In the genomic region with DNA sequence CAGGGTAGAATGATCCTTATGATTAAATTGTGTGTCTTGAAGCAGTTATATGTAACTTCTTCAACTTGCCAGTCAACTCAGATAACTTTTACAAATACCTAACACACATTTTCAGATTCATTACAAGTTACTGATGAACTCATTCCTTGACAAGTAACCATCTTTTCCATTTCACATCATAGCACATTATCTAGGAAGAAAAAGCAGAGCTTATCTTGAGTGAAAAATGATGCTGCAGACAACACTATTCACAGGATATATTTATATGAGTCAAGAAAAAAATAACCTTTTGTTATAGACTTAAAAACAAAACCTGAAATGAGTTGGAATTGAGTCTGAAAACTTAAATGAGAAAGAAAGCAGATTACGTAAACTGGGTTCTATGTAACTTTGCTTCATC, we compare ENCODE assay signal across 16 cellular contexts.
DNase-seq lines count a peak whose midpoint lies in the region; ATAC-seq lines count a peak whose summit lies in the region.
"Had no signal": no experiment of that assay in that cellular context is flagged by ENCODE, and none has a peak within 500 bp of the region (broad histone marks: within the 10 kb centered on the region; RNA-seq: fewer than 3 reads in every experiment).

No MANE protein-coding gene starts in this region.

- no peak for DNase-seq in activated naive CD4-positive, alpha-beta T cell treated with anti-CD3 and anti-CD28 coated beads for 36 hours
- DNase-seq in activated naive CD4-positive, alpha-beta T cell treated with anti-CD3 and anti-CD28 coated beads, Interleukin-2, amount 10 ng/mL, durations not matched to agents 7 days and 5 days, result no peak
- DNase-seq in T-cell (no peak), T-helper 2 cell (no peak), SHP77 (lab: John Stamatoyannopoulos, UW) (no peak)
- DNase-seq in activated naive CD8-positive, alpha-beta T cell treated with anti-CD3 and anti-CD28 coated beads for 36 hours, result no peak
- DNase-seq: AML-193, COR-L47, GM23248, NCI-H1048, NCI-H1436, NCI-H1930, NCI-H226, NCI-H524 treated with DMSO at 0.1 percent for 48 hours, SHP77 treated with DMSO at 0.1 percent for 48 hours had no signal

- CTCF ChIA-PET in activated naive CD4-positive, alpha-beta T cell treated with anti-CD3 and anti-CD28 coated beads for 36 hours (lab: Charles Lee), result interaction anchor here (0.6 to 1.9 kb wide), 10 partner anchors 19 to 115 kb away, joined by 3 to 10 read pairs (median 4); no protein-coding TSS in a partner anchor
- CTCF ChIA-PET in activated naive CD4-positive, alpha-beta T cell treated with anti-CD3 and anti-CD28 coated beads, Interleukin-2, amount 10 ng/mL, durations not matched to agents 7 days and 5 days (lab: Charles Lee), result interaction anchor here (1.5 to 2.4 kb wide), 3 partner anchors 28 to 80 kb away, joined by 3 to 8 read pairs (median 4); no protein-coding TSS in a partner anchor
- CTCF ChIA-PET in T-cell (lab: Charles Lee), result interaction anchor here in 1 of 2 donors (0.6 to 1.2 kb wide), 3 partner anchors 14 to 86 kb away, joined by 3 to 4 read pairs (median 3); no protein-coding TSS in a partner anchor

- H3K9me3 Mint-ChIP-seq in activated naive CD4-positive, alpha-beta T cell treated with anti-CD3 and anti-CD28 coated beads for 36 hours, result no peaks in the 10 kb centered on the region
- H3K9me3 Mint-ChIP-seq in activated naive CD4-positive, alpha-beta T cell treated with anti-CD3 and anti-CD28 coated beads, Interleukin-2, amount 10 ng/mL, durations not matched to agents 7 days and 5 days, result no peaks in the 10 kb centered on the region
- H3K9me3 Mint-ChIP-seq in T-cell, result no peaks in the 10 kb centered on the region
- H3K9me3 Mint-ChIP-seq in activated naive CD8-positive, alpha-beta T cell treated with anti-CD3 and anti-CD28 coated beads for 36 hours, result no peaks in the 10 kb centered on the region
- H3K9me3 Mint-ChIP-seq in stimulated activated naive CD8-positive, alpha-beta T cell treated with anti-CD3 and anti-CD28 coated beads, Interleukin-15, Interleukin-2, amounts not matched to agents 100 ng/mL and 50 ng/mL, for 24 hours, result no peaks in the 10 kb centered on the region

- H3K27ac Mint-ChIP-seq in activated naive CD4-positive, alpha-beta T cell treated with anti-CD3 and anti-CD28 coated beads for 36 hours, result peak overlapping the region; percentile 96
- no peak overlapping the region for H3K27ac Mint-ChIP-seq in activated naive CD4-positive, alpha-beta T cell treated with anti-CD3 and anti-CD28 coated beads, Interleukin-2, amount 10 ng/mL, durations not matched to agents 7 days and 5 days
- H3K27ac Mint-ChIP-seq in T-cell, result peak overlapping the region; percentile 76 to 84
- H3K27ac Mint-ChIP-seq in activated naive CD8-positive, alpha-beta T cell treated with anti-CD3 and anti-CD28 coated beads for 36 hours, result peak overlapping the region; percentile 87
- H3K27ac Mint-ChIP-seq in stimulated activated naive CD8-positive, alpha-beta T cell treated with anti-CD3 and anti-CD28 coated beads, Interleukin-15, Interleukin-2, amounts not matched to agents 100 ng/mL and 50 ng/mL, for 24 hours, result peak overlapping the region; percentile 89

- H3K27me3 Mint-ChIP-seq in activated naive CD4-positive, alpha-beta T cell treated with anti-CD3 and anti-CD28 coated beads for 36 hours (ENCODE audit: low read depth), result no peaks in the 10 kb centered on the region
- H3K27me3 Mint-ChIP-seq in activated naive CD4-positive, alpha-beta T cell treated with anti-CD3 and anti-CD28 coated beads, Interleukin-2, amount 10 ng/mL, durations not matched to agents 7 days and 5 days, result no peaks in the 10 kb centered on the region
- no peaks in the 10 kb centered on the region for H3K27me3 Mint-ChIP-seq in T-cell
- H3K27me3 Mint-ChIP-seq in activated naive CD8-positive, alpha-beta T cell treated with anti-CD3 and anti-CD28 coated beads for 36 hours, result no peaks in the 10 kb centered on the region
- H3K27me3 Mint-ChIP-seq in stimulated activated naive CD8-positive, alpha-beta T cell treated with anti-CD3 and anti-CD28 coated beads, Interleukin-15, Interleukin-2, amounts not matched to agents 100 ng/mL and 50 ng/mL, for 24 hours, result no peaks in the 10 kb centered on the region

- peaks cover 92% of the 10 kb centered on the region for H3K4me1 Mint-ChIP-seq in activated naive CD4-positive, alpha-beta T cell treated with anti-CD3 and anti-CD28 coated beads for 36 hours (ENCODE audit: low read depth)
- H3K4me1 Mint-ChIP-seq in activated naive CD4-positive, alpha-beta T cell treated with anti-CD3 and anti-CD28 coated beads, Interleukin-2, amount 10 ng/mL, durations not matched to agents 7 days and 5 days, result peaks cover 91% of the 10 kb centered on the region
- H3K4me1 Mint-ChIP-seq in T-cell, result peaks cover 93 to 96% (median 93%) of the 10 kb centered on the region in 3 donors
- peaks cover 89% of the 10 kb centered on the region for H3K4me1 Mint-ChIP-seq in activated naive CD8-positive, alpha-beta T cell treated with anti-CD3 and anti-CD28 coated beads for 36 hours
- peaks cover 97% of the 10 kb centered on the region for H3K4me1 Mint-ChIP-seq in stimulated activated naive CD8-positive, alpha-beta T cell treated with anti-CD3 and anti-CD28 coated beads, Interleukin-15, Interleukin-2, amounts not matched to agents 100 ng/mL and 50 ng/mL, for 24 hours (ENCODE audit: low read depth)

- H3K4me3 Mint-ChIP-seq in activated naive CD4-positive, alpha-beta T cell treated with anti-CD3 and anti-CD28 coated beads for 36 hours, result peak overlapping the region; percentile 34
- H3K4me3 Mint-ChIP-seq in activated naive CD4-positive, alpha-beta T cell treated with anti-CD3 and anti-CD28 coated beads, Interleukin-2, amount 10 ng/mL, durations not matched to agents 7 days and 5 days, result no peak overlapping the region
- H3K4me3 Mint-ChIP-seq in T-cell, result peak overlapping the region in 2 of 3 donors; percentile 7 to 18
- peak overlapping the region; percentile 24 for H3K4me3 Mint-ChIP-seq in activated naive CD8-positive, alpha-beta T cell treated with anti-CD3 and anti-CD28 coated beads for 36 hours
- H3K4me3 Mint-ChIP-seq in stimulated activated naive CD8-positive, alpha-beta T cell treated with anti-CD3 and anti-CD28 coated beads, Interleukin-15, Interleukin-2, amounts not matched to agents 100 ng/mL and 50 ng/mL, for 24 hours, result peak overlapping the region; percentile 48

- H3K36me3 Mint-ChIP-seq in activated naive CD4-positive, alpha-beta T cell treated with anti-CD3 and anti-CD28 coated beads for 36 hours (ENCODE audit: low read depth), result peaks cover 64% of the 10 kb centered on the region
- H3K36me3 Mint-ChIP-seq in activated naive CD4-positive, alpha-beta T cell treated with anti-CD3 and anti-CD28 coated beads, Interleukin-2, amount 10 ng/mL, durations not matched to agents 7 days and 5 days, result peaks cover 83% of the 10 kb centered on the region
- peaks cover 56% of the 10 kb centered on the region for H3K36me3 Mint-ChIP-seq in T-cell
- H3K36me3 Mint-ChIP-seq in activated naive CD8-positive, alpha-beta T cell treated with anti-CD3 and anti-CD28 coated beads for 36 hours, result peaks cover 76% of the 10 kb centered on the region
- peaks cover 12% of the 10 kb centered on the region for H3K36me3 Mint-ChIP-seq in stimulated activated naive CD8-positive, alpha-beta T cell treated with anti-CD3 and anti-CD28 coated beads, Interleukin-15, Interleukin-2, amounts not matched to agents 100 ng/mL and 50 ng/mL, for 24 hours (ENCODE audit: low read depth)

- POLR2A ChIA-PET in T-cell (lab: Charles Lee), result interaction anchor here in 1 of 2 donors (1.0 to 1.2 kb wide), 2 partner anchors 37 to 60 kb away, joined by 3 read pairs; no protein-coding TSS in a partner anchor

- intact Hi-C loops in activated naive CD4-positive, alpha-beta T cell treated with anti-CD3 and anti-CD28 coated beads for 36 hours (cut with micrococcal nuclease), result loop anchor here (1.0 to 10.0 kb wide), 8 partner anchors 8 to 1545 kb away; a partner anchor contains a TSS

- ATAC-seq in T-cell (replicated peaks in 1 of 4), result no peak
